ENCODE assay signal across 25 cellular contexts in the genomic region with DNA sequence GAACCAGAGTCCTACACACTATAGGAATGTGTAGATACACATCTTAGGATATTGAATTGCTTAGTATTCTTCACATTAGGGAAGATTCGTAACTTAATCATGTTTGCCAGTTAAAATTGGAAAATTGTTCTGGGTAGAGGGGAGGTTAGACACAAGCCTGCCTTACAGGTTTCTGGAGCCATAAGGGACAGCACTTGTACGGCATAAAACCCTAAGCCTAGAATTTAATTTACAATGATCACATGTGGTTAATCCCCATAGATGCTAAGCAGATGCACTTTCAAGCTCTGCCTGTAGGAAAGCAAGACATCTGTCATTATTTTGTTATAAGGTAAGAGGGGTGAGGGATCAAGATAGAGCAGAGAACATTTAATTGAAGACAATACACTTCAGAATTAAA.
"Had no signal": no experiment of that assay in that cellular context is flagged by ENCODE, and none has a peak within 500 bp of the region (broad histone marks: within the 10 kb centered on the region; RNA-seq: fewer than 3 reads in every experiment).

No MANE protein-coding gene starts in this region.

- H3K27ac Mint-ChIP-seq: naive thymus-derived CD8-positive, alpha-beta T cell; nephron progenitor cell; stimulated activated effector memory CD8-positive, alpha-beta T cell treated with anti-CD3 and anti-CD28 coated beads, Interleukin-12 subunit alpha, Interleukin-12 subunit beta, amount 100 ng/mL, for 72 hours had no signal

- H3K27me3 Mint-ChIP-seq: naive thymus-derived CD8-positive, alpha-beta T cell had no signal

- ATAC-seq: esophagus mucosa; gastrocnemius medialis; left ventricle myocardium superior; lower lobe of right lung; naive thymus-derived CD8-positive, alpha-beta T cell; psoas muscle; right cardiac atrium; stimulated activated effector memory CD8-positive, alpha-beta T cell treated with anti-CD3 and anti-CD28 coated beads, Interleukin-12 subunit alpha, Interleukin-12 subunit beta, amount 100 ng/mL, for 72 hours had no signal

- H3K4me1 Mint-ChIP-seq: naive thymus-derived CD8-positive, alpha-beta T cell; nephron progenitor cell; stimulated activated effector memory CD8-positive, alpha-beta T cell treated with anti-CD3 and anti-CD28 coated beads, Interleukin-12 subunit alpha, Interleukin-12 subunit beta, amount 100 ng/mL, for 72 hours had no signal

- H3K9me3 ChIP-seq: gastrocnemius medialis, lower lobe of right lung, ovary, psoas muscle, sigmoid colon, thyroid gland, vagina had no signal

- H3K9me3 Mint-ChIP-seq: nephron progenitor cell had no signal

- H3K4me3 Mint-ChIP-seq: naive thymus-derived CD8-positive, alpha-beta T cell; nephron progenitor cell; stimulated activated effector memory CD8-positive, alpha-beta T cell treated with anti-CD3 and anti-CD28 coated beads, Interleukin-12 subunit alpha, Interleukin-12 subunit beta, amount 100 ng/mL, for 72 hours had no signal

- DNase-seq: dorsolateral prefrontal cortex; effector CD4-positive, alpha-beta T cell; foreskin fibroblast; gastrocnemius medialis; head of caudate nucleus; left ventricle myocardium superior; lower lobe of right lung; naive thymus-derived CD8-positive, alpha-beta T cell; nephron progenitor cell; occipital lobe; ovary; posterior cingulate gyrus; psoas muscle; right cardiac atrium; sigmoid colon; stimulated activated CD4-positive, alpha-beta T cell treated with anti-CD3 and anti-CD28 coated beads, Interleukin-2, amount 100 ng/mL, for 24 hours; stimulated activated CD4-positive, alpha-beta T cell treated with anti-CD3 and anti-CD28 coated beads, Interleukin-4, amount 100 ng/mL, for 24 hours; stimulated activated naive CD4-positive, alpha-beta T cell treated with Interleukin-2 at 50 U/mL for 16 hours; stomach; thyroid gland; trophoblast cell had no signal

- H3K36me3 Mint-ChIP-seq: naive thymus-derived CD8-positive, alpha-beta T cell; stimulated activated effector memory CD8-positive, alpha-beta T cell treated with anti-CD3 and anti-CD28 coated beads, Interleukin-12 subunit alpha, Interleukin-12 subunit beta, amount 100 ng/mL, for 72 hours had no signal

- H3K27me3 ChIP-seq: dorsolateral prefrontal cortex, gastrocnemius medialis, ovary, sigmoid colon, stomach, thyroid gland, vagina had no signal

- H3K36me3 ChIP-seq: gastrocnemius medialis, lower lobe of right lung, ovary, sigmoid colon, stomach, thyroid gland, vagina had no signal

- H3K4me1 ChIP-seq: gastrocnemius medialis, lower lobe of right lung, psoas muscle, sigmoid colon, stomach, thyroid gland, vagina had no signal

- H3K27ac ChIP-seq: dorsolateral prefrontal cortex, epithelial cell of prostate, gastrocnemius medialis, lower lobe of right lung, ovary, psoas muscle, sigmoid colon, stomach, thyroid gland, vagina had no signal

- H3K4me3 ChIP-seq: dorsolateral prefrontal cortex, gastrocnemius medialis, lower lobe of right lung, ovary, psoas muscle, sigmoid colon, stomach, thyroid gland, vagina had no signal
